Comparison of ENCODE assay signal across 22 cellular contexts in the genomic region with DNA sequence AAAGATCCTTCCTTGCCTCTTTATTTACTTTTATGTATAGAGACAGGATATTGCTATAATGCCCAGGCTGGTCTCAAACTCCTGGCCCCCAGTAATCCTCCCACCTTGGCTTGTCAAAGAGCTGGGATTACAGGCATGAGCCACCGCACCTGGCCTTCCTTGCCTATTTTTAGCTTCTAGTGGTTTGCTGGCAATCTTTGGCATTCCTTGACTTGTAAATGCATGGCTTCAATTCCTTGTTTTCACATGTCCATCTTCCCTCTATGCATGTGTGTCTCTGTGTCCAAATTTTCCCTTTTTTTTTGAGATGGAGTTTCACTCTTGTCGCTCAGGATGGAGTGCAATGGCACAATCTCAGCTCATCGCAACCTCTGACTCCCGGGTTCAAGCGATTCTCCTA. TPM values are rescaled to one million over a fixed set of nuclear protein-coding genes. Genes with fewer than 3 reads are reported as not detected.
DNase-seq lines count a peak whose midpoint lies in the region; ATAC-seq and TF ChIP-seq lines count a peak whose summit lies in the region.
"Had no signal": no experiment of that assay in that cellular context is flagged by ENCODE, and none has a peak within 500 bp of the region (broad histone marks: within the 10 kb centered on the region; RNA-seq: fewer than 3 reads in every experiment).

No MANE protein-coding gene starts in this region.

- intact Hi-C loops in mammary epithelial cell (cut with micrococcal nuclease) (no loop called here), breast epithelium (cut with DNase I; ENCODE audit: low total_unique reads) (no loop called here)

- dilution Hi-C loops in mammary epithelial cell (cut with HindIII; ENCODE audit: low sequenced_read_pairs): no loop called here

- H3K4me1 ChIP-seq in mammary epithelial cell (ENCODE audit: insufficient read depth, low read length) (peaks cover 12% of the 10 kb centered on the region), breast epithelium (no peaks in the 10 kb centered on the region)
- H3K4me1 ChIP-seq: BE2C had no signal

- H3K36me3 ChIP-seq in mammary epithelial cell (ENCODE audit: insufficient read depth, low read length) (no peaks in the 10 kb centered on the region), breast epithelium (no peaks in the 10 kb centered on the region)
- H3K36me3 ChIP-seq: BE2C had no signal

- no peak for TF ChIP-seq CTCF in mammary epithelial cell (conservative IDR thresholded peaks at IDR 0.05 in 1 of 2, IDR thresholded peaks at IDR 0.05 in 1 of 2; ENCODE audit: extremely low read depth in 1 of 2, insufficient read depth in 1 of 2, low read depth in 1 of 2, low read length in 2 of 2)
- no peak for TF ChIP-seq CTCF in breast epithelium (IDR thresholded peaks at IDR 0.05)
- no peak for TF ChIP-seq CTCF in omental fat pad (IDR thresholded peaks at IDR 0.05)

- no peak overlapping the region for H3K9ac ChIP-seq in mammary epithelial cell (ENCODE audit: insufficient read depth, low read length)

- CTCF ChIA-PET in mammary epithelial cell (lab: Charles Lee; ENCODE audit: low non-redundant PET): interaction anchor here (0.8 kb wide), 1 partner anchor 49 kb away, joined by 5 read pairs; a partner anchor contains a TSS

- 73% methylated on average over 3 of the region's 5 CpGs for WGBS in mammary epithelial cell (ENCODE audit: low coverage, missing lambda C conversion rate)

- peak overlapping the region; percentile 43 for H3K27ac ChIP-seq in mammary epithelial cell (ENCODE audit: insufficient read depth, low read depth, low read length)
- H3K27ac ChIP-seq in breast epithelium: no peak overlapping the region
- H3K27ac ChIP-seq: 22Rv1, SK-N-MC had no signal

- BruUV-seq in mammary epithelial cell (replicated peaks; lab: Mats Ljungman, UMichigan): no TSS peak

- H3K27me3 ChIP-seq in mammary epithelial cell (ENCODE audit: insufficient read depth, low read length) (no peaks in the 10 kb centered on the region), breast epithelium (no peaks in the 10 kb centered on the region)
- H3K27me3 ChIP-seq: BE2C had no signal

- no peak for TF ChIP-seq POLR2A in breast epithelium (IDR thresholded peaks at IDR 0.05)

- ATAC-seq in omental fat pad (ENCODE audit: low FRiP score) (no peak), SK-N-SH treated with all-trans-retinoic acid at 6 μM for 48 hours (no peak)

- H3K4me3 ChIP-seq in mammary epithelial cell (replicated peaks in 1 of 3; ENCODE audit: insufficient read depth in 1 of 3, low read depth in 2 of 3, low read length in 3 of 3): no peak overlapping the region
- H3K4me3 ChIP-seq in breast epithelium: no peak overlapping the region
- H3K4me3 ChIP-seq: SK-N-MC had no signal

- in situ Hi-C loops in mammary epithelial cell (cut with MboI; ENCODE audit: low sequenced_read_pairs in 2 of 2): no loop called here

- H3K79me2 ChIP-seq in mammary epithelial cell (ENCODE audit: insufficient read depth, low read length): no peaks in the 10 kb centered on the region

- H2AFZ ChIP-seq in mammary epithelial cell (ENCODE audit: low read depth, low read length): peak overlapping the region; percentile 31

- H3K4me2 ChIP-seq in mammary epithelial cell (ENCODE audit: insufficient read depth, low read depth, low read length): peak overlapping the region; percentile 51

- peak; percentile 54 for DNase-seq in mammary epithelial cell
- no peak for DNase-seq in breast epithelium (ENCODE audit: low spot score in 2 of 2)
- peak; percentile 23 for DNase-seq in astrocyte of the hippocampus (ENCODE audit: low read depth, low spot score)
- peak; percentile 53 for DNase-seq in myocyte (ENCODE audit: low read depth)
- no peak for DNase-seq in omental fat pad (ENCODE audit: low spot score)
- no peak for DNase-seq in activated naive CD4-positive, alpha-beta T cell treated with Interleukin-2 at 50 U/mL for 16 hours
- DNase-seq in SK-N-DZ (ENCODE audit: low spot score): no peak
- DNase-seq: ACHN, BE2C, DND-41, NCI-H1092 treated with DMSO at 0.1 percent for 48 hours, NCI-H1436, NCI-H187, NCI-H2081 treated with DMSO at 0.1 percent for 48 hours, NCI-H2171 treated with DMSO at 0.1 percent for 48 hours, NCI-H446, NCI-H524 treated with DMSO at 0.1 percent for 48 hours, RPMI8226, SHP77 treated with DMSO at 0.1 percent for 48 hours had no signal

- H3K9me3 ChIP-seq in mammary epithelial cell (replicated peaks; ENCODE audit: insufficient read depth, low read length) (no peaks in the 10 kb centered on the region), breast epithelium (no peaks in the 10 kb centered on the region)
- H3K9me3 ChIP-seq: BE2C had no signal

- H4K20me1 ChIP-seq in mammary epithelial cell (ENCODE audit: insufficient read depth, low read length): no peaks in the 10 kb centered on the region

TF ChIP-seq in SK-N-SH treated with all-trans-retinoic acid at 6 μM for 48 hours, 23 proteins besides CTCF, POLR2A, EP300 and RAD21 (continues in another document):
- TF ChIP-seq ISL1 (CRISPR knock-in tag; IDR thresholded peaks at IDR 0.05) (no peak), BACH2 (CRISPR knock-in tag; IDR thresholded peaks at IDR 0.05; ENCODE audit: borderline replicate concordance) (no peak), SNAI2 (CRISPR knock-in tag; IDR thresholded peaks at IDR 0.05) (no peak), ZNF565 (CRISPR knock-in tag; conservative IDR thresholded peaks at IDR 0.05; ENCODE audit: low read depth) (no peak), ZC3H10 (CRISPR knock-in tag; IDR thresholded peaks at IDR 0.05) (no peak)
- TF ChIP-seq, protein P1, sequence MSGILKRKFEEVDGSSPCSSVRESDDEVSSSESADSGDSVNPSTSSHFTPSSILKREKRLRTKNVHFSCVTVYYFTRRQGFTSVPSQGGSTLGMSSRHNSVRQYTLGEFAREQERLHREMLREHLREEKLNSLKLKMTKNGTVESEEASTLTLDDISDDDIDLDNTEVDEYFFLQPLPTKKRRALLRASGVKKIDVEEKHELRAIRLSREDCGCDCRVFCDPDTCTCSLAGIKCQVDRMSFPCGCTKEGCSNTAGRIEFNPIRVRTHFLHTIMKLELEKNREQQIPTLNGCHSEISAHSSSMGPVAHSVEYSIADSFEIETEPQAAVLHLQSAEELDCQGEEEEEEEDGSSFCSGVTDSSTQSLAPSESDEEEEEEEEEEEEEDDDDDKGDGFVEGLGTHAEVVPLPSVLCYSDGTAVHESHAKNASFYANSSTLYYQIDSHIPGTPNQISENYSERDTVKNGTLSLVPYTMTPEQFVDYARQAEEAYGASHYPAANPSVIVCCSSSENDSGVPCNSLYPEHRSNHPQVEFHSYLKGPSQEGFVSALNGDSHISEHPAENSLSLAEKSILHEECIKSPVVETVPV (CRISPR knock-in tag; IDR thresholded peaks at IDR 0.05): no peak
- TF ChIP-seq, protein P2, sequence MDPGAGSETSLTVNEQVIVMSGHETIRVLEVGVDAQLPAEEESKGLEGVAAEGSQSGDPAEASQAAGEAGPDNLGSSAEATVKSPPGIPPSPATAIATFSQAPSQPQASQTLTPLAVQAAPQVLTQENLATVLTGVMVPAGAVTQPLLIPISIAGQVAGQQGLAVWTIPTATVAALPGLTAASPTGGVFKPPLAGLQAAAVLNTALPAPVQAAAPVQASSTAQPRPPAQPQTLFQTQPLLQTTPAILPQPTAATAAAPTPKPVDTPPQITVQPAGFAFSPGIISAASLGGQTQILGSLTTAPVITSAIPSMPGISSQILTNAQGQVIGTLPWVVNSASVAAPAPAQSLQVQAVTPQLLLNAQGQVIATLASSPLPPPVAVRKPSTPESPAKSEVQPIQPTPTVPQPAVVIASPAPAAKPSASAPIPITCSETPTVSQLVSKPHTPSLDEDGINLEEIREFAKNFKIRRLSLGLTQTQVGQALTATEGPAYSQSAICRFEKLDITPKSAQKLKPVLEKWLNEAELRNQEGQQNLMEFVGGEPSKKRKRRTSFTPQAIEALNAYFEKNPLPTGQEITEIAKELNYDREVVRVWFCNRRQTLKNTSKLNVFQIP (CRISPR knock-in tag; IDR thresholded peaks at IDR 0.05; ENCODE audit: borderline replicate concordance, low read depth): no peak

RNA-seq across cellular contexts. Expression of a gene that starts 22.5 kb away (rescaled TPM):
- total RNA-seq in mammary epithelial cell (1 to 10 TPM; 2.8 to 7.7 TPM), breast epithelium (10 to 100 TPM in 2 of 3 donors, 1 to 10 TPM in 1; 6.6 to 13.3 (median 13.2) TPM), myocyte (11.6 and 13.5 TPM in 2 replicates), omental fat pad (1 to 10 TPM; 1.4 to 9.3 (median 3.9) TPM)
- 4.0 TPM for polyA plus RNA-seq in mammary epithelial cell
- polyA minus RNA-seq in mammary epithelial cell: not detected
- polyA plus RNA-seq in myocyte (2012): 7.6 TPM
- 9.7 and 10.2 TPM in 2 replicates for polyA plus RNA-seq in SK-N-DZ (2014; cell fraction: cytosol; rRNA removed)
- polyA plus RNA-seq in SK-N-DZ (2014; cell fraction: nucleus; rRNA removed): 7.2 and 8.5 TPM in 2 replicates

RNA-seq across cellular contexts. Expression of a gene that starts 35.9 kb away (rescaled TPM):
- total RNA-seq in mammary epithelial cell (10 to 100 TPM; 20.5 to 35.2 TPM), breast epithelium (10 to 100 TPM; 21.3 to 35.6 (median 33.4) TPM), myocyte (21.0 and 28.4 TPM in 2 replicates), omental fat pad (10 to 100 TPM; 21.9 to 31.0 (median 24.3) TPM)
- polyA plus RNA-seq in mammary epithelial cell: 16.7 TPM
- polyA minus RNA-seq in mammary epithelial cell: 12.4 TPM
- 36.2 TPM for polyA plus RNA-seq in myocyte (2012)
- 1.4 TPM in 2 replicates for polyA plus RNA-seq in SK-N-DZ (2014; cell fraction: cytosol; rRNA removed)
- 0.97 and 2.7 TPM in 2 replicates for polyA plus RNA-seq in SK-N-DZ (2014; cell fraction: nucleus; rRNA removed)

RNA-seq across cellular contexts. Expression of a gene that starts 37.5 kb away (rescaled TPM):
- total RNA-seq in mammary epithelial cell (1 to 10 TPM; 1.5 to 3.5 TPM), breast epithelium (10 to 100 TPM in 2 of 3 donors, 1 to 10 TPM in 1; 9.2 to 31.2 (median 10.8) TPM), myocyte (56.3 and 110 TPM in 2 replicates), omental fat pad (10 to 100 TPM; 19.7 to 56.4 (median 38.8) TPM)
- polyA plus RNA-seq in mammary epithelial cell: 2.0 TPM
- 8.4 TPM for polyA minus RNA-seq in mammary epithelial cell
- 69.5 TPM for polyA plus RNA-seq in myocyte (2012)
- 1.7 and 1.9 TPM in 2 replicates for polyA plus RNA-seq in SK-N-DZ (2014; cell fraction: cytosol; rRNA removed)
- 3.2 and 6.7 TPM in 2 replicates for polyA plus RNA-seq in SK-N-DZ (2014; cell fraction: nucleus; rRNA removed)

RNA-seq across cellular contexts. Expression of a gene that starts 48.7 kb away (rescaled TPM):
- total RNA-seq in mammary epithelial cell (1 to 10 TPM; 6.5 to 8.1 TPM), breast epithelium (10 to 100 TPM; 13.8 to 28.8 (median 15.7) TPM), myocyte (3.5 and 6.0 TPM in 2 replicates), omental fat pad (10 to 100 TPM in 2 of 4 donors, 1 to 10 TPM in 2; 6.4 to 23.2 (median 8.5) TPM)
- polyA plus RNA-seq in mammary epithelial cell: 3.1 TPM
- 3.4 TPM for polyA minus RNA-seq in mammary epithelial cell
- 12.1 TPM for polyA plus RNA-seq in myocyte (2012)
- polyA plus RNA-seq in SK-N-DZ (2014; cell fraction: cytosol; rRNA removed): 6.4 TPM in 2 replicates
- 21.1 and 23.7 TPM in 2 replicates for polyA plus RNA-seq in SK-N-DZ (2014; cell fraction: nucleus; rRNA removed)

RNA-seq across cellular contexts. Expression of a gene that starts 51.8 kb away (rescaled TPM):
- total RNA-seq in mammary epithelial cell: 100 to 1,000 TPM in 1 of 2 donors, 10 to 100 TPM in 1; 79.4 to 185 TPM
- polyA plus RNA-seq in mammary epithelial cell: 171 TPM
- 166 TPM for polyA minus RNA-seq in mammary epithelial cell
- 10 to 100 TPM; 30.8 to 62.2 (median 41.1) TPM for total RNA-seq in breast epithelium
- 61.3 and 187 TPM in 2 replicates for total RNA-seq in myocyte
- 226 TPM for polyA plus RNA-seq in myocyte (2012)
- total RNA-seq in omental fat pad: 10 to 100 TPM; 35.4 to 68.4 (median 44.2) TPM
- polyA plus RNA-seq in SK-N-DZ (2014; cell fraction: cytosol; rRNA removed): 14.7 and 16.2 TPM in 2 replicates
- polyA plus RNA-seq in SK-N-DZ (2014; cell fraction: nucleus; rRNA removed): 17.1 and 17.3 TPM in 2 replicates

Comparison
In these comparisons a context has a peak if more than half of its experiments do, and no peak if none do; other contexts are left out.
1. DNase-seq: peak in mammary epithelial cell (single experiment), astrocyte of the hippocampus (single experiment) and myocyte (single experiment); none in breast epithelium (0 of 2), omental fat pad (single experiment), activated naive CD4-positive, alpha-beta T cell treated with Interleukin-2 at 50 U/mL for 16 hours (single experiment) and SK-N-DZ (single experiment).